23 cellular contexts compared by ENCODE assay signal in genomic region chr2:47617523-47618271, GRCh38. TPM values are rescaled to one million over a fixed set of nuclear protein-coding genes. Genes with fewer than 3 reads are reported as not detected.
A peak's percentile ranks its signal among the peaks of the same experiment; 100 is the strongest.
DNase-seq lines count a peak whose midpoint lies in the region; FAIRE-seq and TF ChIP-seq lines count a peak whose summit lies in the region.
"Had no signal": no experiment of that assay in that cellular context is flagged by ENCODE, and none has a peak within 500 bp of the region (broad histone marks: within the 10 kb centered on the region; RNA-seq: fewer than 3 reads in every experiment).

No MANE protein-coding gene starts in this region.

- no peak overlapping the region for H3K9ac ChIP-seq in astrocyte (ENCODE audit: low read length)
- peak overlapping the region; percentile 3 for H3K9ac ChIP-seq in iPS-15b (ENCODE audit: low read depth, low read length)
- H3K9ac ChIP-seq in neural progenitor cell = no peak overlapping the region
- H3K9ac ChIP-seq in H9 (ENCODE audit: extremely low read depth, insufficient read length, low read length) = no peak overlapping the region
- H3K9ac ChIP-seq: BLaER1 had no signal

- H2AK5ac ChIP-seq in H9 (ENCODE audit: insufficient read length, low read length) = no peak overlapping the region

- no peak overlapping the region for H2AFZ ChIP-seq in astrocyte (ENCODE audit: low read depth, low read length)
- peak overlapping the region; percentile 1 for H2AFZ ChIP-seq in neural progenitor cell (replicated peaks)
- H2AFZ ChIP-seq in H9 (ENCODE audit: low read length) = no peak overlapping the region

- no peak overlapping the region for H2BK12ac ChIP-seq in H9 (ENCODE audit: insufficient read length, low read depth, low read length)

- H3K36me3 ChIP-seq in astrocyte (ENCODE audit: insufficient read depth, low read length) (no peaks in the 10 kb centered on the region), iPS-15b (ENCODE audit: control insufficient read depth, insufficient read depth, low read length) (no peaks in the 10 kb centered on the region), neural progenitor cell (no peaks in the 10 kb centered on the region), tibial nerve (no peaks in the 10 kb centered on the region)
- H3K36me3 ChIP-seq: BLaER1 had no signal

- no peak overlapping the region for H2BK120ac ChIP-seq in H9 (ENCODE audit: low read depth, low read length, poor library complexity, severe bottlenecking)

- no peak overlapping the region for H3K27ac Mint-ChIP-seq in astrocyte (ENCODE audit: unreplicated experiment)
- H3K27ac Mint-ChIP-seq in neural progenitor cell = peak overlapping the region; percentile 97
- H3K27ac Mint-ChIP-seq in H9 = peak overlapping the region in 1 of 3 experiments; percentile 75; a peak in 1 of 7 replicates
- H3K27ac Mint-ChIP-seq: CD4-positive, alpha-beta T cell had no signal

- H3K18ac ChIP-seq in H9 (ENCODE audit: insufficient read length, low read depth, low read length) = no peak overlapping the region

- H3K4me3 ChIP-seq in astrocyte (ENCODE audit: insufficient read depth, low read depth, low read length) (no peak overlapping the region), iPS-15b (ENCODE audit: low read depth, low read length) (no peak overlapping the region), neural progenitor cell (no peak overlapping the region), tibial nerve (no peak overlapping the region), foreskin fibroblast (ENCODE audit: low read depth in 1 of 2, low read length in 2 of 2) (no peak overlapping the region)
- H3K4me3 ChIP-seq: BLaER1 had no signal

- no peaks in the 10 kb centered on the region for H3K79me1 ChIP-seq in H9 (ENCODE audit: insufficient read depth, low read depth, low read length, poor library complexity, severe bottlenecking)

- no peak overlapping the region for H2BK5ac ChIP-seq in H9 (ENCODE audit: insufficient read length, low read length)

- H3K56ac ChIP-seq in H9 (ENCODE audit: insufficient read length, low read depth, low read length) = no peak overlapping the region

- H3K27ac ChIP-seq in astrocyte (ENCODE audit: low read depth, low read length) (no peak overlapping the region), neural progenitor cell (peak overlapping the region; percentile 82), tibial nerve (peak overlapping the region in 3 of 4 donors; percentile 1 to 75 (median 64)), H9 (ENCODE audit: insufficient read length, low read depth, low read length) (no peak overlapping the region)
- H3K27ac ChIP-seq: BLaER1, RWPE1 had no signal

- TF ChIP-seq CTCF in astrocyte (IDR thresholded peaks at IDR 0.05; ENCODE audit: insufficient read depth, low read depth, low read length) (no peak), neural progenitor cell (IDR thresholded peaks at IDR 0.05) (no peak), tibial nerve (IDR thresholded peaks at IDR 0.05) (no peak), H9 (conservative IDR thresholded peaks at IDR 0.05) (no peak), foreskin fibroblast (IDR thresholded peaks at IDR 0.05; ENCODE audit: low read depth, low read length) (no peak)

- H3K14ac ChIP-seq in H9 (ENCODE audit: insufficient read depth, low read length) = no peak overlapping the region; the same call in 1 of the 2 replicates

- DNase-seq in astrocyte (ENCODE audit: low read depth) = no peak
- no peak for DNase-seq in neural progenitor cell (ENCODE audit: low spot score)
- no peak for DNase-seq in tibial nerve (ENCODE audit: low spot score in 2 of 2)
- DNase-seq in H9 = no peak
- no peak for DNase-seq in H54 (ENCODE audit: insufficient read length, low spot score)
- no peak for DNase-seq in foreskin fibroblast
- DNase-seq: CD4-positive, alpha-beta T cell; COR-L47; DMS 273 treated with DMSO at 0.1 percent for 48 hours; DND-41; HCEC 1CT; KG1; NCI-H1092; NCI-H146; NCI-H2029; NCI-H2227 treated with DMSO at 0.1 percent for 48 hours; NCI-H510A treated with DMSO at 0.1 percent for 48 hours; NCI-H748 treated with DMSO at 0.1 percent for 48 hours; SHP77 treated with DMSO at 0.1 percent for 48 hours had no signal

- H3K27me3 ChIP-seq in astrocyte (ENCODE audit: insufficient read depth, low read length) (peaks cover 2% of the 10 kb centered on the region), iPS-15b (ENCODE audit: control insufficient read depth, insufficient read depth, low read length) (no peaks in the 10 kb centered on the region), neural progenitor cell (no peaks in the 10 kb centered on the region), tibial nerve (no peaks in the 10 kb centered on the region), H9 (ENCODE audit: insufficient read depth, low read length) (no peaks in the 10 kb centered on the region)
- H3K27me3 ChIP-seq: BLaER1 had no signal

- no peaks in the 10 kb centered on the region for H4K20me1 ChIP-seq in astrocyte (ENCODE audit: insufficient read depth, low read length)
- no peaks in the 10 kb centered on the region for H4K20me1 ChIP-seq in neural progenitor cell (ENCODE audit: low read depth)
- H4K20me1 ChIP-seq in H9 (ENCODE audit: control insufficient read depth, insufficient read depth, insufficient read length) = no peaks in the 10 kb centered on the region
- H4K20me1 ChIP-seq: BLaER1 had no signal

- H2BK20ac ChIP-seq in H9 (ENCODE audit: low read depth, low read length, poor library complexity, severe bottlenecking) = no peak overlapping the region

- H3K4me2 ChIP-seq in astrocyte (ENCODE audit: low read length) (no peak overlapping the region), neural progenitor cell (peak overlapping the region; percentile 74), H9 (ENCODE audit: insufficient read depth, insufficient read length, low read length) (no peak overlapping the region)
- H3K4me2 ChIP-seq: BLaER1 had no signal

- H3K4me3 Mint-ChIP-seq in astrocyte (ENCODE audit: unreplicated experiment) = peak overlapping the region; percentile 46
- H3K4me3 Mint-ChIP-seq in neural progenitor cell = peak overlapping the region; percentile 54
- no peak overlapping the region for H3K4me3 Mint-ChIP-seq in H9
- H3K4me3 Mint-ChIP-seq: CD4-positive, alpha-beta T cell had no signal

- no peak overlapping the region for H3K4ac ChIP-seq in H9 (ENCODE audit: low read depth, low read length)

- peaks cover 7% of the 10 kb centered on the region for H3K4me1 Mint-ChIP-seq in astrocyte (ENCODE audit: low read depth, unreplicated experiment)
- H3K4me1 Mint-ChIP-seq in neural progenitor cell = peaks cover 37% of the 10 kb centered on the region
- H3K4me1 Mint-ChIP-seq in H9 = peaks cover 28 to 37% of the 10 kb centered on the region in 2 experiments

- FAIRE-seq in astrocyte (lab: Jason Lieb, UNC) = no peak
- FAIRE-seq in H54 (lab: Jason Lieb, UNC) = no peak
- FAIRE-seq: GM12891 had no signal

- no peak for TF ChIP-seq EP300 in tibial nerve (IDR thresholded peaks at IDR 0.05)

- TF ChIP-seq POLR2A in tibial nerve (IDR thresholded peaks at IDR 0.05) (no peak), H54 (IDR thresholded peaks at IDR 0.05; ENCODE audit: low read depth, low read length) (no peak)

- H4K8ac ChIP-seq in H9 (replicated peaks; ENCODE audit: insufficient read length, low read depth, low read length) = no peak overlapping the region

- no peak overlapping the region for H4K5ac ChIP-seq in H9 (ENCODE audit: insufficient read length, low read depth, low read length)

- peaks cover 21% of the 10 kb centered on the region for H3F3A ChIP-seq in neural progenitor cell (ENCODE audit: low read depth)

- no peak overlapping the region for H2BK15ac ChIP-seq in H9 (ENCODE audit: low read depth, low read length)

- H3K23me2 ChIP-seq in H9 (ENCODE audit: insufficient read length, low read depth, low read length, poor library complexity, severe bottlenecking) = no peaks in the 10 kb centered on the region

- H3K27me3 Mint-ChIP-seq in astrocyte (ENCODE audit: low read depth, unreplicated experiment) = peaks cover 10% of the 10 kb centered on the region
- H3K27me3 Mint-ChIP-seq in neural progenitor cell (ENCODE audit: insufficient read depth, low read depth) = peaks cover 5% of the 10 kb centered on the region
- H3K27me3 Mint-ChIP-seq in H9 (ENCODE audit: low read depth) = no peaks in the 10 kb centered on the region
- H3K27me3 Mint-ChIP-seq: CD4-positive, alpha-beta T cell had no signal

- no peak overlapping the region for H3T11ph ChIP-seq in H9 (ENCODE audit: low read length)

- H3K4me1 ChIP-seq in astrocyte (ENCODE audit: insufficient read depth, low read length) (no peaks in the 10 kb centered on the region), iPS-15b (ENCODE audit: control insufficient read depth, insufficient read depth, low read length) (peaks cover 4% of the 10 kb centered on the region), neural progenitor cell (peaks cover 39% of the 10 kb centered on the region), tibial nerve (peaks cover 0 to 16% (median 3%) of the 10 kb centered on the region in 4 donors), H9 (ENCODE audit: insufficient read depth, low read length) (peaks cover 10% of the 10 kb centered on the region)

- 37 to 43% methylated on average over 13 to 14 of the region's 14 CpGs for WGBS in tibial nerve, 2 donors
- WGBS in H9 (ENCODE audit: extremely low coverage, insufficient read length, low lambda C conversion rate) = no CpG with 5 or more reads among the region's 14 CpGs

- H3K9me3 Mint-ChIP-seq in astrocyte (ENCODE audit: unreplicated experiment) (no peaks in the 10 kb centered on the region), neural progenitor cell (peaks cover 2% of the 10 kb centered on the region), H9 (no peaks in the 10 kb centered on the region)
- H3K9me3 Mint-ChIP-seq: CD4-positive, alpha-beta T cell had no signal

- H3K36me3 Mint-ChIP-seq in astrocyte (ENCODE audit: low read depth, unreplicated experiment) (no peaks in the 10 kb centered on the region), neural progenitor cell (no peaks in the 10 kb centered on the region), H9 (ENCODE audit: insufficient read depth in 1 of 3, low read depth in 3 of 3) (no peaks in the 10 kb centered on the region)

- no peak overlapping the region for H3K23ac ChIP-seq in H9 (ENCODE audit: insufficient read length, low read depth, low read length)

- H3K9me3 ChIP-seq in astrocyte (ENCODE audit: insufficient read depth, low read depth, low read length) = no peaks in the 10 kb centered on the region
- no peaks in the 10 kb centered on the region for H3K9me3 ChIP-seq in iPS-15b (ENCODE audit: control insufficient read depth, insufficient read depth, low read length)
- H3K9me3 ChIP-seq in neural progenitor cell (ENCODE audit: low read depth) = no peaks in the 10 kb centered on the region
- H3K9me3 ChIP-seq in tibial nerve = no peaks in the 10 kb centered on the region
- H3K9me3 ChIP-seq in H9 (ENCODE audit: control insufficient read depth, low read depth, low read length) = no peaks in the 10 kb centered on the region
- H3K9me3 ChIP-seq: BLaER1 had no signal

- H3K79me2 ChIP-seq in astrocyte (ENCODE audit: insufficient read depth, low read length) = no peaks in the 10 kb centered on the region
- no peaks in the 10 kb centered on the region for H3K79me2 ChIP-seq in neural progenitor cell (ENCODE audit: low read depth)
- no peaks in the 10 kb centered on the region for H3K79me2 ChIP-seq in H9 (ENCODE audit: insufficient read depth, low read length)

- H4K91ac ChIP-seq in H9 (ENCODE audit: insufficient read length, low read depth, low read length) = no peak overlapping the region

RNA-seq across cellular contexts. Expression of gene KCNK12, which starts 46.9 kb away (rescaled TPM):
- 0.14 and 0.29 TPM in 2 replicates for total RNA-seq in astrocyte
- 0.19 and 3.1 TPM in 2 replicates for total RNA-seq in neural progenitor cell (ENCODE audit: low replicate concordance)
- total RNA-seq in tibial nerve = 10 to 100 TPM; 20.7 to 56.1 (median 46.0) TPM
- total RNA-seq in H9 (2021) = 7.8 and 8.1 TPM in 2 replicates

Comparison
In these comparisons a context has a peak if more than half of its experiments do, and no peak if none do; other contexts are left out.
1. H3K27ac ChIP-seq: peak in neural progenitor cell (single experiment) and tibial nerve (3 of 4); none in astrocyte (single experiment) and H9 (single experiment).
2. H3K4me3 Mint-ChIP-seq: peak in astrocyte (single experiment) and neural progenitor cell (single experiment); none in H9 (0 of 2).